Comparison of ENCODE assay signal across 8 cellular contexts in the genomic region with DNA sequence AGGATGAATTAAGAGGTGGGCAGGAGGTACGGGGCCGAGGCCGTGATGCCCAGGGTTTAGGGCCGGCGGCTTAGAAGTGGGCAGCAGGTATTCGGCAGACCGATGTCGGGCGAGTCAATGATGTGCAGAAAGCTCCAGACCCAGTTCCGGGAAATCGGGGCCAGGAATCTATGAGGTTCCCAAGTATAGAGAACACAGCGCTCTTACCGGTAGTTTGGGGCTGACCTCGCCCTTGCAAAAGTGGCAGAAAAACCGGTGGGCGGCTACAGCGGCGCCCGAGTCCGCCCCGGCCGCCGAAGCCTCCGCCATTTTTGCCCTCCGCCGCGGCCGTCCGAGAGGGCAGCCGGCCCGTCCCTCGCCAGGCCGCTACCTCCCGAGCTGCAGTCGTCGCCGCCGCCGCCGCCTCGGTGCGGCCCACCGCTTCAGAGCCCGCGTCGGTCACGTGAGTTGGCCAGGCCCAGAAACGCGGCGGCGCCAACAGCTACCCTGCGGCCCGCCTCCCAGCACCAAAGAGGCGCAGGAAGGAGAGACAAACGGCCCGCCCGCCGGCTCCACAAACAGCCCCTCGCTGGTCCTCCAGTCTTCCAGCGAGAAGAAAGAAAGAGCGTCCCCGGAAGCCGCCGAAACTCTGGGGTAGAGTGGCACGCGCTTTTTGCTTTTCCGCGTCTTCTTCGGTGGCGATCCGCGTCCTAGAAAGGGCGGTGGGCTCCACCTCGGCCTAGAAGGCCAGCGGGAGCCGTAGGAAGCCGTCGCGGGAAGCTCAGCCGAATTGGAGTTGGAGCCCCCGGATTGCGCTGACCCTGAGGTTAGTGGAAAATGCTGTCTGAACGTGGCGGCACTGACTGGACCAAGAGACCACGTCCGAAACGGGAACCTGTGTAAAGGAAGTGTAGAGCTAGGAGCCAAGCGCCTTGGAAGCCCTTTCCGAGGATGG. TPM values are rescaled to one million over a fixed set of nuclear protein-coding genes. Genes with fewer than 3 reads are reported as not detected.
A peak's percentile ranks its signal among the peaks of the same experiment; 100 is the strongest.
DNase-seq lines count a peak whose midpoint lies in the region; ATAC-seq, FAIRE-seq and TF ChIP-seq lines count a peak whose summit lies in the region.

A gene with protein sequence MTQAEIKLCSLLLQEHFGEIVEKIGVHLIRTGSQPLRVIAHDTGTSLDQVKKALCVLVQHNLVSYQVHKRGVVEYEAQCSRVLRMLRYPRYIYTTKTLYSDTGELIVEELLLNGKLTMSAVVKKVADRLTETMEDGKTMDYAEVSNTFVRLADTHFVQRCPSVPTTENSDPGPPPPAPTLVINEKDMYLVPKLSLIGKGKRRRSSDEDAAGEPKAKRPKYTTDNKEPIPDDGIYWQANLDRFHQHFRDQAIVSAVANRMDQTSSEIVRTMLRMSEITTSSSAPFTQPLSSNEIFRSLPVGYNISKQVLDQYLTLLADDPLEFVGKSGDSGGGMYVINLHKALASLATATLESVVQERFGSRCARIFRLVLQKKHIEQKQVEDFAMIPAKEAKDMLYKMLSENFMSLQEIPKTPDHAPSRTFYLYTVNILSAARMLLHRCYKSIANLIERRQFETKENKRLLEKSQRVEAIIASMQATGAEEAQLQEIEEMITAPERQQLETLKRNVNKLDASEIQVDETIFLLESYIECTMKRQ (plus strand): TSS at position 636 of the 934 bp plus-strand sequence. CDS start 1,577 bp downstream, outside the sequence.
A gene (minus strand): TSS at position 531 of the 934 bp plus-strand sequence. CDS start 222 bp downstream, at position 309.

- peak in 1 of 2 experiments; percentile 72; a peak in 3 of 4 replicates for TF ChIP-seq POLR2A in HepG2 (IDR thresholded peaks at IDR 0.05; ENCODE audit: insufficient read depth in 1 of 2, low read depth in 2 of 2, low read length in 2 of 2)

- TF ChIP-seq CTCF in C4-2B (conservative IDR thresholded peaks at IDR 0.05): no peak; the same call in 1 of the 2 replicates
- TF ChIP-seq CTCF in HepG2 (CRISPR knock-in tag; IDR thresholded peaks at IDR 0.05): 0 out of 2 replicates have a peak, but pooled peaks have one; percentile 10

- H3K27me3 ChIP-seq in HepG2 (ENCODE audit: control insufficient read depth in 1 of 2, insufficient read depth in 2 of 2, low read length in 2 of 2): no peaks in the 10 kb centered on the region; a peak in 1 of 5 replicates

- peak within 1 kb of the TSS; percentile 58 to 88 (median 73) for H3K4me3 ChIP-seq in HepG2 (replicated peaks in 1 of 3; ENCODE audit: insufficient read depth in 1 of 3, low read depth in 2 of 3, low read length in 3 of 3)

- peak; percentile 93 for DNase-seq in NCI-H774 (lab: John Stamatoyannopoulos, UW)
- peak; percentile 78 to 81 for DNase-seq in activated CD4-positive, alpha-beta T cell treated with anti-CD3 and anti-CD28 coated beads, Interleukin-2, amount 50 U/mL, for 4 hours
- DNase-seq in dermis blood vessel endothelial cell: peak; percentile 92
- peak; percentile 84 for DNase-seq in HepG2 (ENCODE audit: low spot score)
- DNase-seq in stimulated activated CD4-positive, alpha-beta T cell treated with anti-CD3 and anti-CD28 coated beads, Interleukin-4, amount 100 ng/mL, for 1 hour: peak; percentile 85

- no peaks in the 10 kb centered on the region for H4K20me1 ChIP-seq in HepG2 (ENCODE audit: insufficient read depth, low read length)

- ATAC-seq in GM19397 (IDR thresholded peaks at IDR 0.05; ENCODE audit: unreplicated experiment): peak; percentile 82
- ATAC-seq in HG03565 (IDR thresholded peaks at IDR 0.05; ENCODE audit: unreplicated experiment): peak; percentile 76
- ATAC-seq in HepG2: peak; percentile 96

- H3K9ac ChIP-seq in HepG2 (ENCODE audit: insufficient read depth, low read depth, low read length): peak within 1 kb of the TSS; percentile 93

- TF ChIP-seq RAD21 in HepG2 (CRISPR knock-in tag; IDR thresholded peaks at IDR 0.05): peak; percentile 51; the same call in 1 of the 2 replicates

- in situ Hi-C loops in HepG2 (cut with HindIII; ENCODE audit: extremely low pct_ligation_motif_present, low pct_unique_long_range_greater_than_20kb): loop anchor here (10.0 kb wide), 1 partner anchor 59 kb away; no protein-coding TSS in a partner anchor

- intact Hi-C loops in HepG2 (cut with micrococcal nuclease; ENCODE audit: unreplicated experiment): loop anchor here (10.0 kb wide), 1 partner anchor 89 kb away; no protein-coding TSS in a partner anchor

- peak within 1 kb of the TSS; percentile 58 for H3K4me2 ChIP-seq in HepG2 (ENCODE audit: low read depth, low read length)

- POLR2A ChIA-PET in HepG2 (lab: Yijun Ruan, JAX): interaction anchor here (0.6 to 2.1 kb wide), 17 partner anchors 11 to 117 kb away, joined by 3 to 30 read pairs (median 4); a partner anchor contains a TSS

- no peak for FAIRE-seq in HepG2 (lab: Jason Lieb, UNC)

- no peaks in the 10 kb centered on the region for H3K9me3 ChIP-seq in HepG2 (ENCODE audit: low read length)

- TF ChIP-seq EP300 in HepG2 (IDR thresholded peaks at IDR 0.05; ENCODE audit: low read depth in 2 of 2, low read length in 2 of 2) (no peak), HepG2 (CRISPR knock-in tag; IDR thresholded peaks at IDR 0.05; ENCODE audit: borderline replicate concordance) (no peak)

- H3K27ac ChIP-seq in C4-2B (peak within 1 kb of the TSS; percentile 81), HepG2 (ENCODE audit: extremely low read length, insufficient read depth, low read length) (peak within 1 kb of the TSS; percentile 93)

- WGBS in HepG2 (ENCODE audit: low lambda C conversion rate): 10% methylated on average over 15 of the region's 89 CpGs

- TSS peak; percentile 68 for BruUV-seq in HepG2 (replicated peaks; lab: Mats Ljungman, UMichigan)

- peaks cover 19% of the 10 kb centered on the region for H3K79me2 ChIP-seq in HepG2 (ENCODE audit: insufficient read depth, low read length)

- peaks cover 14% of the 10 kb centered on the region for H3K4me1 ChIP-seq in HepG2 (ENCODE audit: insufficient read depth, low read length)

- peaks cover 8 to 24% of the 10 kb centered on the region in 2 experiments for H3K36me3 ChIP-seq in HepG2 (replicated peaks in 1 of 2; ENCODE audit: control insufficient read depth in 1 of 2, insufficient read depth in 2 of 2, low read length in 2 of 2)

- peak within 1 kb of the TSS; percentile 12 for H2AFZ ChIP-seq in HepG2 (ENCODE audit: low read length)

- CTCF ChIA-PET in HepG2 (lab: Yijun Ruan, JAX; ENCODE audit: low intra/inter-chr PET ratio, low total read pairs): no interaction called here

TF ChIP-seq in HepG2, 621 proteins besides CTCF, POLR2A, EP300 and RAD21 (continues in another document):
- TF ChIP-seq ZSCAN21 (CRISPR knock-in tag; IDR thresholded peaks at IDR 0.05; ENCODE audit: borderline replicate concordance): peak; percentile 90
- peak; percentile 79; the same call in 1 of the 2 replicates for TF ChIP-seq KDM5B (CRISPR knock-in tag; IDR thresholded peaks at IDR 0.05; ENCODE audit: borderline replicate concordance)

RNA-seq across cellular contexts. Expression of the first gene that starts in this region (rescaled TPM):
- total RNA-seq in dermis blood vessel endothelial cell: 27.5 and 29.3 TPM in 2 replicates
- 24.3 TPM in 2 replicates for total RNA-seq in HepG2 (2016; rRNA removed; fragmentation: Illumina TruSeq; extraction: Trizol)
- total RNA-seq in HepG2 (2016; cell fraction: cytosol; rRNA removed; fragmentation: Illumina TruSeq; extraction: Trizol; ENCODE audit: low read depth): 11.5 and 13.9 TPM in 2 replicates
- total RNA-seq in HepG2 (2016; cell fraction: insoluble cytoplasmic fraction; rRNA removed; fragmentation: Illumina TruSeq; extraction: Trizol): 22.9 and 26.4 TPM in 2 replicates
- total RNA-seq in HepG2 (2016; cell fraction: membrane; rRNA removed; fragmentation: Illumina TruSeq; extraction: Trizol): 14.2 and 15.1 TPM in 2 replicates
- 16.6 and 16.7 TPM in 2 replicates for total RNA-seq in HepG2 (2016; cell fraction: nucleus; rRNA removed; fragmentation: Illumina TruSeq; extraction: Trizol)
- 15.0 and 15.5 TPM in 2 replicates for polyA plus RNA-seq in HepG2 (2011; rRNA removed)
- polyA plus RNA-seq in HepG2 (2011; cell fraction: cytosol; rRNA removed): 13.3 and 17.9 TPM in 2 replicates
- polyA plus RNA-seq in HepG2 (2011; cell fraction: nucleus; rRNA removed): 23.1 and 24.9 TPM in 2 replicates
- 14.2 and 14.7 TPM in 2 replicates for polyA plus RNA-seq in HepG2 (2012)
- polyA plus RNA-seq in HepG2 (2016; cell fraction: cytosol; fragmentation: Illumina TruSeq; extraction: Trizol; ENCODE audit: low read depth): 6.9 and 9.5 TPM in 2 replicates
- 28.8 and 29.9 TPM in 2 replicates for polyA plus RNA-seq in HepG2 (2016; cell fraction: insoluble cytoplasmic fraction; fragmentation: Illumina TruSeq; extraction: Trizol; ENCODE audit: low read depth)
- polyA plus RNA-seq in HepG2 (2016; cell fraction: membrane; fragmentation: Illumina TruSeq; extraction: Trizol; ENCODE audit: low read depth): 9.7 and 12.5 TPM in 2 replicates
- 24.4 and 27.3 TPM in 2 replicates for polyA plus RNA-seq in HepG2 (2016; cell fraction: nucleus; fragmentation: Illumina TruSeq; extraction: Trizol; ENCODE audit: insufficient read depth, low read depth)
- 22.4 and 66.8 TPM in 2 replicates for polyA minus RNA-seq in HepG2 (2011; rRNA and poly(A)+ RNA removed; ENCODE audit: low replicate concordance)
- polyA minus RNA-seq in HepG2 (2011; cell fraction: cytosol; rRNA and poly(A)+ RNA removed): 8.3 and 13.6 TPM in 2 replicates
- polyA minus RNA-seq in HepG2 (2011; cell fraction: nucleus; rRNA and poly(A)+ RNA removed): 24.7 and 35.2 TPM in 2 replicates

RNA-seq across cellular contexts. Expression of the second gene that starts in this region (rescaled TPM):
- total RNA-seq in dermis blood vessel endothelial cell (13.9 and 15.3 TPM in 2 replicates), HepG2 (2016; rRNA removed; fragmentation: Illumina TruSeq; extraction: Trizol) (7.8 and 10.1 TPM in 2 replicates)
- 2.2 and 2.4 TPM in 2 replicates for total RNA-seq in HepG2 (2016; cell fraction: cytosol; rRNA removed; fragmentation: Illumina TruSeq; extraction: Trizol; ENCODE audit: low read depth)
- 8.6 and 9.5 TPM in 2 replicates for total RNA-seq in HepG2 (2016; cell fraction: insoluble cytoplasmic fraction; rRNA removed; fragmentation: Illumina TruSeq; extraction: Trizol)
- 6.1 and 6.2 TPM in 2 replicates for total RNA-seq in HepG2 (2016; cell fraction: membrane; rRNA removed; fragmentation: Illumina TruSeq; extraction: Trizol)
- total RNA-seq in HepG2 (2016; cell fraction: nucleus; rRNA removed; fragmentation: Illumina TruSeq; extraction: Trizol): 10.9 and 11.6 TPM in 2 replicates
- polyA plus RNA-seq in HepG2 (2011; rRNA removed): 4.6 and 6.0 TPM in 2 replicates
- polyA plus RNA-seq in HepG2 (2011; cell fraction: cytosol; rRNA removed): 2.3 and 3.0 TPM in 2 replicates
- 3.0 and 4.1 TPM in 2 replicates for polyA plus RNA-seq in HepG2 (2011; cell fraction: nucleus; rRNA removed)
- 4.1 and 5.7 TPM in 2 replicates for polyA plus RNA-seq in HepG2 (2012)
- 2.9 and 3.4 TPM in 2 replicates for polyA plus RNA-seq in HepG2 (2016; cell fraction: cytosol; fragmentation: Illumina TruSeq; extraction: Trizol; ENCODE audit: low read depth)
- 11.8 and 12.2 TPM in 2 replicates for polyA plus RNA-seq in HepG2 (2016; cell fraction: insoluble cytoplasmic fraction; fragmentation: Illumina TruSeq; extraction: Trizol; ENCODE audit: low read depth)
- 7.2 and 8.6 TPM in 2 replicates for polyA plus RNA-seq in HepG2 (2016; cell fraction: membrane; fragmentation: Illumina TruSeq; extraction: Trizol; ENCODE audit: low read depth)
- polyA plus RNA-seq in HepG2 (2016; cell fraction: nucleus; fragmentation: Illumina TruSeq; extraction: Trizol; ENCODE audit: insufficient read depth, low read depth): 15.3 and 16.4 TPM in 2 replicates
- polyA minus RNA-seq in HepG2 (2011; rRNA and poly(A)+ RNA removed; ENCODE audit: low replicate concordance): 3.6 and 12.3 TPM in 2 replicates
- polyA minus RNA-seq in HepG2 (2011; cell fraction: cytosol; rRNA and poly(A)+ RNA removed): 2.1 and 2.6 TPM in 2 replicates
- 11.2 and 12.9 TPM in 2 replicates for polyA minus RNA-seq in HepG2 (2011; cell fraction: nucleus; rRNA and poly(A)+ RNA removed)

Comparison
In these comparisons a context has a peak if more than half of its experiments do, and no peak if none do; other contexts are left out.
1. Peak in every context shown above with its lines: DNase-seq, ATAC-seq, H3K4me3 ChIP-seq and H3K27ac ChIP-seq.